Comparison of ENCODE assay signal across 21 cellular contexts in genomic region chr4:24622435-24622834, GRCh38. TPM values are rescaled to one million over a fixed set of nuclear protein-coding genes. Genes with fewer than 3 reads are reported as not detected.
A peak's percentile ranks its signal among the peaks of the same experiment; 100 is the strongest.
DNase-seq lines count a peak whose midpoint lies in the region; ATAC-seq and TF ChIP-seq lines count a peak whose summit lies in the region.
"Had no signal": no experiment of that assay in that cellular context is flagged by ENCODE, and none has a peak within 500 bp of the region (broad histone marks: within the 10 kb centered on the region; RNA-seq: fewer than 3 reads in every experiment).

No MANE protein-coding gene starts in this region.

- POLR2A ChIA-PET in WTC11 (lab: Charles Lee): no interaction called here
- POLR2A ChIA-PET in CD4-positive, alpha-beta T cell (lab: Charles Lee): no interaction called here

- intact Hi-C loops in left lung (cut with DNase I): no loop called here
- intact Hi-C loops in CD4-positive, alpha-beta T cell (cut with DNase I, micrococcal nuclease): no loop called here

- DNase-seq in WTC11 (ENCODE audit: low spot score) (no peak), left lung (no peak), NCI-H748 treated with DMSO at 0.1 percent for 48 hours (lab: John Stamatoyannopoulos, UW) (no peak)
- DNase-seq in CD4-positive, alpha-beta T cell: no peak
- DNase-seq: 8988T; ACHN; BE2C; C1 segment of cervical spinal cord; Caco-2; Calu3; CD4-positive, CD25-positive, alpha-beta regulatory T cell; CD8-positive, alpha-beta T cell; DMS53; DMS79; DND-41; EL; GDM1 had no signal

- H3K36me3 ChIP-seq in left lung: no peaks in the 10 kb centered on the region
- H3K36me3 ChIP-seq: BE2C, BLaER1 had no signal

- CTCF ChIA-PET in WTC11 (lab: Charles Lee): interaction anchor here (0.6 kb wide), 1 partner anchor 8 kb away, joined by 7 read pairs; no protein-coding TSS in a partner anchor
- CTCF ChIA-PET in CD4-positive, alpha-beta T cell (lab: Charles Lee): no interaction called here

- H3K27me3 ChIP-seq in left lung: no peaks in the 10 kb centered on the region
- H3K27me3 ChIP-seq in CD4-positive, alpha-beta T cell (ENCODE audit: control insufficient read depth, insufficient read depth, low read length): peaks cover 12% of the 10 kb centered on the region
- H3K27me3 ChIP-seq: BLaER1 had no signal

- H3K4me1 ChIP-seq in left lung: no peaks in the 10 kb centered on the region
- H3K4me1 ChIP-seq: BE2C, BLaER1 had no signal

- H3K27ac ChIP-seq in left lung: no peak overlapping the region
- H3K27ac ChIP-seq in CD4-positive, alpha-beta T cell (ENCODE audit: low read depth, low read length): no peak overlapping the region
- H3K27ac ChIP-seq: BLaER1 had no signal

- H3K36me3 Mint-ChIP-seq in WTC11: peaks cover 23% of the 10 kb centered on the region
- peaks cover 5% of the 10 kb centered on the region for H3K36me3 Mint-ChIP-seq in CD4-positive, alpha-beta T cell (ENCODE audit: low read depth)
- H3K36me3 Mint-ChIP-seq: CD14-positive monocyte; CD4-positive, CD25-positive, alpha-beta regulatory T cell; CD8-positive, alpha-beta T cell had no signal

- H3K27me3 Mint-ChIP-seq in WTC11 (ENCODE audit: low read depth): no peaks in the 10 kb centered on the region; the same call in 1 of the 2 replicates
- peaks cover 35% of the 10 kb centered on the region for H3K27me3 Mint-ChIP-seq in CD4-positive, alpha-beta T cell

- H3K4me3 Mint-ChIP-seq in WTC11: no peak overlapping the region
- no peak overlapping the region for H3K4me3 Mint-ChIP-seq in CD4-positive, alpha-beta T cell
- H3K4me3 Mint-ChIP-seq: CD14-positive monocyte; CD4-positive, CD25-positive, alpha-beta regulatory T cell; CD8-positive, alpha-beta T cell had no signal

- no peak overlapping the region for H3K27ac Mint-ChIP-seq in WTC11
- H3K27ac Mint-ChIP-seq in CD4-positive, alpha-beta T cell: no peak overlapping the region
- H3K27ac Mint-ChIP-seq: CD14-positive monocyte; CD4-positive, CD25-positive, alpha-beta regulatory T cell; CD8-positive, alpha-beta T cell had no signal

- no peak for TF ChIP-seq CTCF in WTC11 (IDR thresholded peaks at IDR 0.05)
- no peak for TF ChIP-seq CTCF in left lung (IDR thresholded peaks at IDR 0.05)
- no peak for TF ChIP-seq CTCF in CD4-positive, alpha-beta T cell (IDR thresholded peaks at IDR 0.05)

- peak; percentile 56 for ATAC-seq in WTC11
- peak; percentile 98 for ATAC-seq in left lung
- no peak for ATAC-seq in CD4-positive, alpha-beta T cell (ENCODE audit: poor library complexity)
- no peak for ATAC-seq in GM18502 (IDR thresholded peaks at IDR 0.05; ENCODE audit: poor library complexity, unreplicated experiment)
- ATAC-seq: CD8-positive, alpha-beta T cell; GM12878 had no signal

- H3K9me3 Mint-ChIP-seq in WTC11: peaks cover 31% of the 10 kb centered on the region
- peaks cover 5% of the 10 kb centered on the region for H3K9me3 Mint-ChIP-seq in CD4-positive, alpha-beta T cell

- peaks cover 0 to 16% of the 10 kb centered on the region in 2 donors for H3K9me3 ChIP-seq in left lung
- no peaks in the 10 kb centered on the region for H3K9me3 ChIP-seq in CD4-positive, alpha-beta T cell (ENCODE audit: control insufficient read depth, low read length)
- H3K9me3 ChIP-seq: BE2C had no signal

- peaks cover 13% of the 10 kb centered on the region for H3K4me1 Mint-ChIP-seq in WTC11
- H3K4me1 Mint-ChIP-seq in CD4-positive, alpha-beta T cell (ENCODE audit: low read depth): no peaks in the 10 kb centered on the region
- H3K4me1 Mint-ChIP-seq: CD14-positive monocyte; CD4-positive, CD25-positive, alpha-beta regulatory T cell had no signal

- no peak overlapping the region for H3K4me3 ChIP-seq in left lung
- H3K4me3 ChIP-seq: BLaER1, GM12878 had no signal

TF ChIP-seq in WTC11, 78 proteins besides CTCF, POLR2A, EP300 and RAD21:
- TF ChIP-seq IRF1 (CRISPR knock-in tag; IDR thresholded peaks at IDR 0.05) (no peak), NFE2L1 (CRISPR knock-in tag; IDR thresholded peaks at IDR 0.05) (no peak), RELA (CRISPR knock-in tag; IDR thresholded peaks at IDR 0.05; ENCODE audit: borderline replicate concordance) (no peak), HMGXB4 (CRISPR knock-in tag; IDR thresholded peaks at IDR 0.05) (no peak), USF1 (CRISPR knock-in tag; IDR thresholded peaks at IDR 0.05) (no peak), ARID4B (CRISPR knock-in tag; IDR thresholded peaks at IDR 0.05; ENCODE audit: borderline replicate concordance) (no peak)

RNA-seq across cellular contexts. Expression of gene DHX15, which starts 38.1 kb away (rescaled TPM):
- total RNA-seq in WTC11 (2021) (210 to 240 TPM (median 213 TPM) in 3 replicates), left lung (100 to 1,000 TPM in 1 of 2 donors, 10 to 100 TPM in 1; 89.8 to 128 TPM)
- 100 to 1,000 TPM; 208 to 209 TPM for total RNA-seq in CD4-positive, alpha-beta T cell

Comparison
In these comparisons a context has a peak if more than half of its experiments do, and no peak if none do; other contexts are left out.
1. ATAC-seq: peak in WTC11 (single experiment) and left lung (single experiment); none in CD4-positive, alpha-beta T cell (single experiment) and GM18502 (single experiment).